8 cellular contexts compared by ENCODE assay signal in the genomic region with DNA sequence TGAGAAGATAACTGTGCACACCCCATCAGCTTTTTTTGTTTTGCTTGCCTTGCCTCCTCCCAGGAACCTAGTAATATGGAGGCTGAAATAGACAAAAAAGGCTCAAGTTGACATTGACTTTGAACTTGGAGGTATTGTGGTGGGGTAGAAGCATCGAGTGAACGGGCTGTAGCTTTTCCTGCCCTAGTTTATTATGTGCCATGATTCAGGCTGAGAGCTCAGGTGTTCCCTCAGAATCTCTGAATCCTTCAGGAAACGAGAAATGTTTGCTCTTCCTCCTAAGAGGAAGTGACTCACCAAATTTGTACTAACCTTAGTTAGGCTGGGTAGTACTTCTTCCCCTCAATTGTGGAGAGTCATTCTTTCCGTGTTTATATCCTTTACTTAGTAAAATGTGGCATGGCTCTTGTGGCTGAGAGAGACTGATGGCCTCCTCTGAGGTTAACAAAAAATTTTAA.
DNase-seq lines count a peak whose midpoint lies in the region; ATAC-seq and TF ChIP-seq lines count a peak whose summit lies in the region.

No MANE protein-coding gene starts in this region.

- H3K9ac ChIP-seq in HCT116 (ENCODE audit: low read length) (peak overlapping the region; percentile 37), MM.1S (ENCODE audit: low read length) (no peak overlapping the region)

- H3F3A ChIP-seq in MM.1S (ENCODE audit: insufficient read depth, low read length), result no peaks in the 10 kb centered on the region

- peak overlapping the region; percentile 62 for H2AFZ ChIP-seq in HCT116 (ENCODE audit: low read depth, low read length, poor library complexity, severe bottlenecking)
- no peak overlapping the region for H2AFZ ChIP-seq in MM.1S (ENCODE audit: low read length)

- H3K4me1 ChIP-seq in HCT116 (ENCODE audit: control insufficient read depth in 1 of 2, insufficient read depth in 2 of 2, low read length in 2 of 2) (peaks cover 18 to 36% of the 10 kb centered on the region in 2 experiments), gastrocnemius medialis (peaks cover 24 to 28% of the 10 kb centered on the region in 2 donors), MM.1S (ENCODE audit: low read length) (no peaks in the 10 kb centered on the region), BE2C (no peaks in the 10 kb centered on the region)

- intact Hi-C loops in HCT116 (cut with micrococcal nuclease), result no loop called here
- intact Hi-C loops in gastrocnemius medialis (cut with DNase I; ENCODE audit: low total_unique reads), result no loop called here

- no TSS peak for BruUV-seq in HCT116 (replicated peaks; lab: Mats Ljungman, UMichigan)

- in situ Hi-C loops in gastrocnemius medialis (cut with MboI; ENCODE audit: low sequenced_read_pairs in 4 of 4), result no loop called here

- H3K4me2 ChIP-seq in HCT116 (ENCODE audit: low read length) (peak overlapping the region; percentile 62), MM.1S (ENCODE audit: low read depth, low read length) (no peak overlapping the region)

- POLR2A ChIA-PET in HCT116 (lab: Charles Lee), result interaction anchor here (1.1 kb wide), 1 partner anchor 13 kb away, joined by 3 read pairs; no protein-coding TSS in a partner anchor

- H3K36me3 ChIP-seq in HCT116 (ENCODE audit: control insufficient read depth in 1 of 2, insufficient read depth in 2 of 2, low read length in 2 of 2) (no peaks in the 10 kb centered on the region), gastrocnemius medialis (no peaks in the 10 kb centered on the region), MM.1S (replicated peaks; ENCODE audit: insufficient read depth, low read length) (no peaks in the 10 kb centered on the region), BE2C (no peaks in the 10 kb centered on the region)

- DNase-seq in HCT116 (ENCODE audit: low read depth, low spot score), result peak; percentile 66
- peak; percentile 30 for DNase-seq in NOMO-1 treated with dmso at 0.1 percent for 144 hours (lab: John Stamatoyannopoulos, UW; ENCODE audit: unreplicated experiment)
- DNase-seq in epithelial cell of prostate (ENCODE audit: low read depth, low spot score), result peak; percentile 43
- DNase-seq in gastrocnemius medialis, result no peak
- DNase-seq in retina, result no peak
- no peak for DNase-seq in MM.1S
- no peak for DNase-seq in BE2C

- TF ChIP-seq CTCF in HCT116 (IDR thresholded peaks at IDR 0.05 in 2 of 3, conservative IDR thresholded peaks at IDR 0.05 in 1 of 3; ENCODE audit: borderline replicate concordance in 1 of 3, insufficient read depth in 1 of 3, low read depth in 2 of 3, low read length in 2 of 3) (no peak), gastrocnemius medialis (IDR thresholded peaks at IDR 0.05 in 4 of 5, conservative IDR thresholded peaks at IDR 0.05 in 1 of 5) (no peak), MM.1S (IDR thresholded peaks at IDR 0.05; ENCODE audit: low read length) (no peak), BE2C (IDR thresholded peaks at IDR 0.05; ENCODE audit: low read depth, low read length) (no peak)

- TF ChIP-seq POLR2A in HCT116 (IDR thresholded peaks at IDR 0.05; ENCODE audit: borderline replicate concordance, extremely low read depth, insufficient read depth, insufficient read length) (no peak), gastrocnemius medialis (IDR thresholded peaks at IDR 0.05) (no peak)

- H4K20me1 ChIP-seq in HCT116 (ENCODE audit: insufficient read depth) (no peaks in the 10 kb centered on the region), MM.1S (ENCODE audit: insufficient read depth, low read length) (no peaks in the 10 kb centered on the region)

- no peaks in the 10 kb centered on the region for H3K27me3 ChIP-seq in HCT116 (ENCODE audit: insufficient read depth, low read length)
- no peaks in the 10 kb centered on the region for H3K27me3 ChIP-seq in gastrocnemius medialis
- H3K27me3 ChIP-seq in MM.1S (replicated peaks; ENCODE audit: insufficient read depth, low read length), result no peaks in the 10 kb centered on the region
- H3K27me3 ChIP-seq in BE2C, result no peaks in the 10 kb centered on the region

- peak overlapping the region in 1 of 2 experiments; percentile 14; a peak in 2 of 4 replicates for H3K4me3 ChIP-seq in HCT116 (replicated peaks in 1 of 2; ENCODE audit: low read depth in 1 of 2, low read length in 2 of 2)
- no peak overlapping the region for H3K4me3 ChIP-seq in gastrocnemius medialis
- H3K4me3 ChIP-seq in MM.1S (ENCODE audit: low read length), result no peak overlapping the region
- H3K4me3 ChIP-seq in BE2C (ENCODE audit: low read depth, low read length), result no peak overlapping the region

- CTCF ChIA-PET in HCT116 (lab: Charles Lee), result interaction anchor here (1.0 kb wide), 1 partner anchor 262 kb away, joined by 5 read pairs; no protein-coding TSS in a partner anchor

- no peak for TF ChIP-seq RAD21 in HCT116 (IDR thresholded peaks at IDR 0.05; ENCODE audit: low read depth)

- H3K9me3 ChIP-seq in HCT116 (ENCODE audit: control insufficient read depth in 1 of 2, insufficient read depth in 1 of 2, low read depth in 1 of 2, low read length in 2 of 2), result no peaks in the 10 kb centered on the region
- H3K9me3 ChIP-seq in gastrocnemius medialis, result no peaks in the 10 kb centered on the region
- H3K9me3 ChIP-seq in MM.1S (replicated peaks; ENCODE audit: insufficient read depth, low read length), result no peaks in the 10 kb centered on the region
- no peaks in the 10 kb centered on the region for H3K9me3 ChIP-seq in BE2C

- H3K27ac ChIP-seq in HCT116 (ENCODE audit: low read depth, low read length) (peak overlapping the region; percentile 81), epithelial cell of prostate (peak overlapping the region; percentile 96), gastrocnemius medialis (peak overlapping the region; percentile 59 to 71 (median 64)), MM.1S (ENCODE audit: low read length) (no peak overlapping the region)

- ATAC-seq in HCT116 (peak; percentile 82), gastrocnemius medialis (peak; percentile 52 to 57), HG03097 (IDR thresholded peaks at IDR 0.05; ENCODE audit: low FRiP score, unreplicated experiment) (no peak)

- no peaks in the 10 kb centered on the region for H3K79me2 ChIP-seq in HCT116 (ENCODE audit: insufficient read depth, low read length)
- no peaks in the 10 kb centered on the region for H3K79me2 ChIP-seq in MM.1S (ENCODE audit: low read length)

- H3K9me2 ChIP-seq in HCT116 (ENCODE audit: insufficient read depth) (no peaks in the 10 kb centered on the region), MM.1S (replicated peaks; ENCODE audit: insufficient read depth, low read length) (no peaks in the 10 kb centered on the region)

- RAD21 ChIA-PET in HCT116 (lab: Charles Lee; ENCODE audit: low non-redundant PET in 1 of 2, low total read pairs in 2 of 2, uncharacterized antibody in 2 of 2, unreplicated experiment in 2 of 2), result no interaction called here

TF ChIP-seq in HCT116, 20 proteins besides CTCF, POLR2A, EP300 and RAD21 (continues in another document):
- TF ChIP-seq EZH2phosphoT487 (IDR thresholded peaks at IDR 0.05; ENCODE audit: borderline replicate concordance), result no peak
- peak; percentile 65 for TF ChIP-seq SRF (IDR thresholded peaks at IDR 0.05; ENCODE audit: low read depth)
- TF ChIP-seq SIN3A (IDR thresholded peaks at IDR 0.05; ENCODE audit: low read depth), result no peak; the same call in 1 of the 2 replicates
- no peak for TF ChIP-seq EZH2 (IDR thresholded peaks at IDR 0.05)
- no peak for TF ChIP-seq REST (IDR thresholded peaks at IDR 0.05; ENCODE audit: low read depth)
- TF ChIP-seq CBX3 (IDR thresholded peaks at IDR 0.05; ENCODE audit: low read depth), result peak; percentile 89; the same call in 1 of the 2 replicates
- peak; percentile 92 for TF ChIP-seq JUND (IDR thresholded peaks at IDR 0.05)
- no peak for TF ChIP-seq TCF7L2 (IDR thresholded peaks at IDR 0.05; ENCODE audit: borderline replicate concordance, extremely low read depth, insufficient read depth, insufficient read length)
- TF ChIP-seq, protein P1, sequence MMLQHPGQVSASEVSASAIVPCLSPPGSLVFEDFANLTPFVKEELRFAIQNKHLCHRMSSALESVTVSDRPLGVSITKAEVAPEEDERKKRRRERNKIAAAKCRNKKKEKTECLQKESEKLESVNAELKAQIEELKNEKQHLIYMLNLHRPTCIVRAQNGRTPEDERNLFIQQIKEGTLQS (IDR thresholded peaks at IDR 0.05), result peak; percentile 33; the same call in 1 of the 2 replicates
- peak; percentile 90 for TF ChIP-seq FOSL1 (IDR thresholded peaks at IDR 0.05; ENCODE audit: low read depth)
- TF ChIP-seq ELF1 (IDR thresholded peaks at IDR 0.05; ENCODE audit: borderline replicate concordance, low read depth), result no peak; the same call in 1 of the 2 replicates
- TF ChIP-seq ZFX (IDR thresholded peaks at IDR 0.05), result no peak
- no peak for TF ChIP-seq ZNF274 (IDR thresholded peaks at IDR 0.05; ENCODE audit: low read depth, low read length)
- TF ChIP-seq EGR1 (IDR thresholded peaks at IDR 0.05; ENCODE audit: low read depth), result no peak
- peak; percentile 45; the same call in 1 of the 2 replicates for TF ChIP-seq CEBPB (IDR thresholded peaks at IDR 0.05; ENCODE audit: low read depth)
- TF ChIP-seq SP1 (IDR thresholded peaks at IDR 0.05; ENCODE audit: low read depth), result peak; percentile 77
- no peak for TF ChIP-seq POLR2AphosphoS5 (IDR thresholded peaks at IDR 0.05; ENCODE audit: low read depth, low read length)

Comparison
In these comparisons a context has a peak if more than half of its experiments do, and no peak if none do; other contexts are left out.
1. DNase-seq: peak in HCT116 (single experiment), NOMO-1 treated with dmso at 0.1 percent for 144 hours (single experiment) and epithelial cell of prostate (single experiment); none in gastrocnemius medialis (0 of 2), retina (single experiment), MM.1S (single experiment) and BE2C (single experiment).